Comparison of ENCODE assay signal across 8 cellular contexts in the genomic region with DNA sequence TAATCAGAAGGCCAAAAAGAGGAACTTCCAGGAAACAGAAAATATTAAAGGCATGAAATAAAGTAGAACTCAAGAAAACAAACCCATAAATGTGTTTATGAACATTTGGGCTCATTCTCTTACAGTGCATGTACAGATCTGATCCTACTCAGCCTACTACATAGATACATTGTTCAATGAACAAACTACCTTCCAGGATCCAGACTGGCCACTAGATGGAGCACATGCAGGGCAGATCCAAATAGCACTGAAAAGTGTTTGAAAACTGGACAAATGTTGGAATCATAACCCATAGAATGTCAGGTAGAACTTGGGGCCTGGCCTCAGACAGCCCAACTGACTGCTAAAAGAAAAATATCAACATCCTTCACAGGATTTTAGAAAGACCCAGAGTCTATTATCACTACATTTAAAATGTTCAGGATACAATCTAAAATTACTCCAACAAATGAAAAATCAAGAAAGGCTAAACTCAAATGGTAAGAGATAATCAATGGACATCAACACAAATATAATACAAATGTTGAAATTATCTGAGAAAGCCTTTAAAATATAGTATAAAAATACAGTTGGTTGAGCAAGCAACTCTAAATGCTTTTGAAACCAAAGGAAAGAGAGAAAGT.
A peak's percentile ranks its signal among the peaks of the same experiment; 100 is the strongest.
DNase-seq lines count a peak whose midpoint lies in the region; ATAC-seq and TF ChIP-seq lines count a peak whose summit lies in the region.

No MANE protein-coding gene starts in this region.

- intact Hi-C loops in spleen (cut with DNase I; ENCODE audit: low total_unique reads), result no loop called here

- H3K4me3 ChIP-seq in OCI-LY1 (ENCODE audit: low read depth, low read length, poor library complexity, severe bottlenecking) (no peak overlapping the region), epithelial cell of esophagus (ENCODE audit: low read length) (no peak overlapping the region), spleen (no peak overlapping the region)

- no peak overlapping the region for H3K4me2 ChIP-seq in OCI-LY1 (ENCODE audit: low read length)

- ATAC-seq in HG02642 (IDR thresholded peaks at IDR 0.05; ENCODE audit: poor library complexity, unreplicated experiment), result peak; percentile 51

- TF ChIP-seq CTCF in OCI-LY1 (IDR thresholded peaks at IDR 0.05; ENCODE audit: low read length) (peak; percentile 78), epithelial cell of esophagus (IDR thresholded peaks at IDR 0.05; ENCODE audit: insufficient read depth, low read depth, low read length, missing control alignments) (peak; percentile 83), spleen (IDR thresholded peaks at IDR 0.05 in 8 of 11, conservative IDR thresholded peaks at IDR 0.05 in 3 of 11) (peak in 7 of 11 experiments; percentile 15 to 51 (median 47))

- H3K79me2 ChIP-seq in OCI-LY1 (ENCODE audit: insufficient read depth, low read length), result no peaks in the 10 kb centered on the region

- H3K27me3 ChIP-seq in OCI-LY1 (ENCODE audit: insufficient read depth, low read length) (no peaks in the 10 kb centered on the region), spleen (replicated peaks in 1 of 7) (peaks cover 0 to 10% (median 0%) of the 10 kb centered on the region in 7 donors)

- no peak for TF ChIP-seq POLR2A in spleen (IDR thresholded peaks at IDR 0.05)

- H3K36me3 ChIP-seq in OCI-LY1 (ENCODE audit: insufficient read depth, low read length), result no peaks in the 10 kb centered on the region
- no peaks in the 10 kb centered on the region for H3K36me3 ChIP-seq in spleen

- no peaks in the 10 kb centered on the region for H3K9me3 ChIP-seq in OCI-LY1 (ENCODE audit: low read length)
- peaks cover 0 to 7% (median 0%) of the 10 kb centered on the region in 8 donors for H3K9me3 ChIP-seq in spleen

- H3F3A ChIP-seq in OCI-LY1 (ENCODE audit: insufficient read depth, low read length), result no peaks in the 10 kb centered on the region

- H3K27ac ChIP-seq in OCI-LY1 (ENCODE audit: low read depth, low read length, poor library complexity, severe bottlenecking), result no peak overlapping the region
- no peak overlapping the region for H3K27ac ChIP-seq in spleen

- no peaks in the 10 kb centered on the region for H3K9me2 ChIP-seq in OCI-LY1 (ENCODE audit: low read depth, low read length)

- no peaks in the 10 kb centered on the region for H4K20me1 ChIP-seq in OCI-LY1 (ENCODE audit: insufficient read depth, low read length)

- no peak overlapping the region for H3K9ac ChIP-seq in OCI-LY1 (ENCODE audit: low read length)

- peak; percentile 22 for DNase-seq in NCI-H2171 treated with DMSO at 0.1 percent for 48 hours (lab: John Stamatoyannopoulos, UW)
- DNase-seq in NCI-H2171 (lab: John Stamatoyannopoulos, UW), result no peak
- peak; percentile 44 for DNase-seq in epithelial cell of esophagus (ENCODE audit: low read depth)
- DNase-seq in spleen, result no peak
- no peak for DNase-seq in ecto neural progenitor cell (ENCODE audit: low spot score)
- DNase-seq in activated effector memory CD4-positive, alpha-beta T cell treated with anti-CD3 and anti-CD28 coated beads, Interleukin-2, amount 50 U/mL, for 16 hours, result no peak

- H3K4me1 ChIP-seq in OCI-LY1 (ENCODE audit: insufficient read depth, low read length, severe bottlenecking) (no peaks in the 10 kb centered on the region), spleen (peaks cover 0 to 4% (median 0%) of the 10 kb centered on the region in 6 donors)

- H2AFZ ChIP-seq in OCI-LY1 (ENCODE audit: low read length), result no peak overlapping the region

Comparison
In these comparisons a context has a peak if more than half of its experiments do, and no peak if none do; other contexts are left out.
1. DNase-seq: peak in NCI-H2171 treated with DMSO at 0.1 percent for 48 hours (single experiment) and epithelial cell of esophagus (single experiment); none in NCI-H2171 (single experiment), spleen (single experiment), ecto neural progenitor cell (single experiment) and activated effector memory CD4-positive, alpha-beta T cell treated with anti-CD3 and anti-CD28 coated beads, Interleukin-2, amount 50 U/mL, for 16 hours (single experiment).
2. Peak in every context shown above with its lines, with median percentiles within 50 percentile points of each other: CTCF ChIP-seq.